ENCODE assay signal across 20 cellular contexts in genomic region chr15:44646460-44646859, GRCh38.
"Had no signal": no experiment of that assay in that cellular context is flagged by ENCODE, and none has a peak within 500 bp of the region (broad histone marks: within the 10 kb centered on the region; RNA-seq: fewer than 3 reads in every experiment).

No MANE protein-coding gene starts in this region.

- H3K27ac Mint-ChIP-seq: activated naive CD8-positive, alpha-beta T cell treated with anti-CD3 and anti-CD28 coated beads, Interleukin-2, amount 10 ng/mL, durations not matched to agents 7 days and 5 days; mesothelial cell of epicardium; nephron progenitor cell had no signal

- ATAC-seq: left lobe of liver had no signal

- H3K4me3 ChIP-seq: colonic mucosa, lung, SK-N-MC, stomach had no signal

- H3K27me3 ChIP-seq: colonic mucosa, stomach had no signal

- H3K4me3 Mint-ChIP-seq: activated naive CD8-positive, alpha-beta T cell treated with anti-CD3 and anti-CD28 coated beads, Interleukin-2, amount 10 ng/mL, durations not matched to agents 7 days and 5 days; brain; mesothelial cell of epicardium; nephron progenitor cell had no signal

- H3K27ac ChIP-seq: colonic mucosa, SK-N-MC, stomach had no signal

- H3K9me3 ChIP-seq: colonic mucosa, stomach had no signal

- H3K27me3 Mint-ChIP-seq: activated naive CD8-positive, alpha-beta T cell treated with anti-CD3 and anti-CD28 coated beads, Interleukin-2, amount 10 ng/mL, durations not matched to agents 7 days and 5 days had no signal

- DNase-seq: activated effector memory CD4-positive, alpha-beta T cell treated with anti-CD3 and anti-CD28 coated beads, Interleukin-2, amount 50 U/mL, for 16 hours; activated naive CD8-positive, alpha-beta T cell treated with anti-CD3 and anti-CD28 coated beads, Interleukin-2, amount 10 ng/mL, durations not matched to agents 7 days and 5 days; anterior cingulate cortex; caudate nucleus; colonic mucosa; hypothalamus; kidney; nephron progenitor cell; nucleus accumbens; stimulated activated CD4-positive, alpha-beta T cell treated with anti-CD3 and anti-CD28 coated beads, Interleukin-12 subunit alpha, Interleukin-12 subunit beta, amount 100 ng/mL, for 4 hours; stimulated activated CD4-positive, alpha-beta T cell treated with anti-CD3 and anti-CD28 coated beads, Interleukin-2, amount 100 ng/mL, for 24 hours; stomach; T-helper 9 cell; trophoblast cell had no signal

- FAIRE-seq: frontal cortex, kidney had no signal

- H3K4me1 Mint-ChIP-seq: mesothelial cell of epicardium, nephron progenitor cell had no signal

- H3K4me1 ChIP-seq: colonic mucosa had no signal
